7 cellular contexts compared by ENCODE assay signal in the genomic region with DNA sequence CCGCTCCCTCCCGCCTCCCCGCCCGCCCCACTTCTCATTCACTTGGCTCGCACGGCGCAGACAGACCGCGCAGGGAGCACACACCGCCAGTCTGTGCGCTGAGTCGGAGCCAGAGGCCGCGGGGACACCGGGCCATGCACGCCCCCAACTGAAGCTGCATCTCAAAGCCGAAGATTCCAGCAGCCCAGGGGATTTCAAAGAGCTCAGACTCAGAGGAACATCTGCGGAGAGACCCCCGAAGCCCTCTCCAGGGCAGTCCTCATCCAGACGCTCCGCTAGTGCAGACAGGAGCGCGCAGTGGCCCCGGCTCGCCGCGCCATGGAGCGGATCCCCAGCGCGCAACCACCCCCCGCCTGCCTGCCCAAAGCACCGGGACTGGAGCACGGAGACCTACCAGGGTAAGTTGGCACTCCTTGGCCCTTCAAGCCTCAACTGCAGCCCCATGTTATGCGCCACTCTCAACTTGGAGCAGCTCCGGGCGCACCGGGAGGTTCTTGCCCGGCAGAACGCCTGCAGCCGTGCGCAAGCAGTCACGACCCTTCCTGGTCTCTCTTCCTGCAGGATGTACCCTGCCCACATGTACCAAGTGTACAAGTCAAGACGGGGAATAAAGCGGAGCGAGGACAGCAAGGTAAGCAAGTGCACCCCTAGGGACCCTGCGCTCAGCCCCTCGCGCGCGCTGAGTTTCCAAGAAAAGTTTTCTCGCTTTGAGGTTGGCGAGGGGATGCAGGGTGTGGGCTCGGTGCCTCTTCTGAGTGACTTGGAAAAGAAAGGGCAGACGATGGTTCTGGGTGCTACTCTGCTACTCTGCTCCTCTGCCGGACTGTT. TPM values are rescaled to one million over a fixed set of nuclear protein-coding genes. Genes with fewer than 3 reads are reported as not detected.
DNase-seq lines count a peak whose midpoint lies in the region; ATAC-seq, FAIRE-seq and TF ChIP-seq lines count a peak whose summit lies in the region.

A gene (plus strand): TSS at position 37 of the 828 bp plus-strand sequence. CDS start 282 bp downstream, at position 319.

- H3K27ac ChIP-seq in HCT116 (ENCODE audit: low read depth, low read length), result peak within 1 kb of the TSS; percentile 91
- peak within 1 kb of the TSS; percentile 92 for H3K27ac ChIP-seq in cingulate gyrus (ENCODE audit: low read depth, low read length)
- peak within 1 kb of the TSS; percentile 100 for H3K27ac ChIP-seq in HepG2 (ENCODE audit: extremely low read length, insufficient read depth, low read length)
- H3K27ac ChIP-seq in stomach smooth muscle (ENCODE audit: low read length), result peak within 1 kb of the TSS; percentile 98

- peaks cover 12% of the 10 kb centered on the region; the same call in 1 of the 2 replicates for H4K20me1 ChIP-seq in HCT116 (ENCODE audit: insufficient read depth)
- H4K20me1 ChIP-seq in HepG2 (ENCODE audit: insufficient read depth, low read length), result peaks cover 40% of the 10 kb centered on the region

- H3K79me2 ChIP-seq in HCT116 (ENCODE audit: insufficient read depth, low read length) (peaks cover 42% of the 10 kb centered on the region), HepG2 (ENCODE audit: insufficient read depth, low read length) (peaks cover 51% of the 10 kb centered on the region)

- no peak for TF ChIP-seq CTCF in HCT116 (IDR thresholded peaks at IDR 0.05 in 2 of 3, conservative IDR thresholded peaks at IDR 0.05 in 1 of 3; ENCODE audit: borderline replicate concordance in 1 of 3, insufficient read depth in 1 of 3, low read depth in 2 of 3, low read length in 2 of 3)
- no peak for TF ChIP-seq CTCF in HepG2 (CRISPR knock-in tag; IDR thresholded peaks at IDR 0.05)

- FAIRE-seq in HepG2 (lab: Jason Lieb, UNC), result no peak

- DNase-seq in HCT116 (ENCODE audit: low read depth, low spot score) (no peak), OCI-M1 (lab: John Stamatoyannopoulos, UW) (peak; percentile 84), HepG2 (ENCODE audit: low spot score) (no peak), T1000 (lab: John Stamatoyannopoulos, UW) (no peak)

- BruUV-seq in HCT116 (replicated peaks; lab: Mats Ljungman, UMichigan) (TSS peak; percentile 47), HepG2 (replicated peaks; lab: Mats Ljungman, UMichigan) (TSS peak; percentile 47)

- H3K4me3 ChIP-seq in HCT116 (replicated peaks in 1 of 2; ENCODE audit: low read depth in 1 of 2, low read length in 2 of 2) (peak within 1 kb of the TSS; percentile 72 to 87), HepG2 (replicated peaks in 1 of 3; ENCODE audit: insufficient read depth in 1 of 3, low read depth in 2 of 3, low read length in 3 of 3) (peak within 1 kb of the TSS; percentile 89 to 99 (median 95)), stomach smooth muscle (ENCODE audit: low read length in 2 of 2) (peak within 1 kb of the TSS; percentile 93 to 98)

- TF ChIP-seq EP300 in HepG2 (IDR thresholded peaks at IDR 0.05; ENCODE audit: low read depth in 2 of 2, low read length in 2 of 2) (no peak), HepG2 (CRISPR knock-in tag; IDR thresholded peaks at IDR 0.05; ENCODE audit: borderline replicate concordance) (no peak)

- no peaks in the 10 kb centered on the region for H3K9me3 ChIP-seq in HCT116 (ENCODE audit: control insufficient read depth in 1 of 2, insufficient read depth in 1 of 2, low read depth in 1 of 2, low read length in 2 of 2)
- H3K9me3 ChIP-seq in HepG2 (ENCODE audit: low read length), result no peaks in the 10 kb centered on the region
- H3K9me3 ChIP-seq in stomach smooth muscle (ENCODE audit: control insufficient read depth in 2 of 2, low read length in 2 of 2), result no peaks in the 10 kb centered on the region

- CTCF ChIA-PET in HCT116 (lab: Charles Lee) (interaction anchor here (0.8 to 4.7 kb wide), 17 partner anchors 8 to 268 kb away, joined by 3 to 59 read pairs (median 4); no protein-coding TSS in a partner anchor), HepG2 (lab: Yijun Ruan, JAX; ENCODE audit: low intra/inter-chr PET ratio, low total read pairs) (interaction anchor here (0.6 to 0.9 kb wide), 2 partner anchors 257 to 260 kb away, joined by 3 read pairs; no protein-coding TSS in a partner anchor)

- TF ChIP-seq RAD21 in HCT116 (IDR thresholded peaks at IDR 0.05; ENCODE audit: low read depth) (no peak), HepG2 (CRISPR knock-in tag; IDR thresholded peaks at IDR 0.05) (no peak)

- 3% methylated on average over 21 of the region's 55 CpGs for WGBS in HepG2 (ENCODE audit: low lambda C conversion rate)

- H3K4me2 ChIP-seq in HCT116 (ENCODE audit: low read length) (peak within 1 kb of the TSS; percentile 90), HepG2 (ENCODE audit: low read depth, low read length) (peak within 1 kb of the TSS; percentile 97)

- H2AFZ ChIP-seq in HCT116 (ENCODE audit: low read depth, low read length, poor library complexity, severe bottlenecking) (no peak within 1 kb of the TSS), HepG2 (ENCODE audit: low read length) (no peak within 1 kb of the TSS)

- intact Hi-C loops in HCT116 (cut with micrococcal nuclease) (loop anchor here (5.0 kb wide), 3 partner anchors 152 to 322 kb away; a partner anchor contains a TSS), HepG2 (cut with micrococcal nuclease; ENCODE audit: unreplicated experiment) (loop anchor here (5.0 to 10.0 kb wide), 2 partner anchors 143 to 205 kb away; a partner anchor contains a TSS)

- H3K36me3 ChIP-seq in HCT116 (ENCODE audit: control insufficient read depth in 1 of 2, insufficient read depth in 2 of 2, low read length in 2 of 2) (peaks cover 8 to 31% of the 10 kb centered on the region in 2 experiments; a peak in 3 of 4 replicates), HepG2 (replicated peaks in 1 of 2; ENCODE audit: control insufficient read depth in 1 of 2, insufficient read depth in 2 of 2, low read length in 2 of 2) (peaks cover 9 to 31% of the 10 kb centered on the region in 2 experiments), stomach smooth muscle (ENCODE audit: control insufficient read depth in 2 of 2, insufficient read depth in 2 of 2, low read length in 2 of 2) (peaks cover 17 to 26% of the 10 kb centered on the region in 2 donors)

- in situ Hi-C loops in HepG2 (cut with HindIII; ENCODE audit: extremely low pct_ligation_motif_present, low pct_unique_long_range_greater_than_20kb), result no loop called here

- RAD21 ChIA-PET in HCT116 (lab: Charles Lee; ENCODE audit: low non-redundant PET in 1 of 2, low total read pairs in 2 of 2, uncharacterized antibody in 2 of 2, unreplicated experiment in 2 of 2), result interaction anchor here (0.8 to 1.6 kb wide), 9 partner anchors 7 to 268 kb away, joined by 3 to 6 read pairs (median 4); no protein-coding TSS in a partner anchor

- TF ChIP-seq POLR2A in GM18505 (IDR thresholded peaks at IDR 0.05; ENCODE audit: borderline replicate concordance, extremely low read depth, insufficient read depth, insufficient read length) (peak; percentile 84), HCT116 (IDR thresholded peaks at IDR 0.05; ENCODE audit: borderline replicate concordance, extremely low read depth, insufficient read depth, insufficient read length) (no peak), HepG2 (IDR thresholded peaks at IDR 0.05; ENCODE audit: insufficient read depth in 1 of 2, low read depth in 2 of 2, low read length in 2 of 2) (no peak; a peak in 1 of 4 replicates)

- H3K9ac ChIP-seq in HCT116 (ENCODE audit: low read length) (peak within 1 kb of the TSS; percentile 96), HepG2 (ENCODE audit: insufficient read depth, low read depth, low read length) (peak within 1 kb of the TSS; percentile 89), stomach smooth muscle (ENCODE audit: low read length in 2 of 2) (peak within 1 kb of the TSS; percentile 93 to 97)

- H3K27me3 ChIP-seq in HCT116 (ENCODE audit: insufficient read depth, low read length), result no peaks in the 10 kb centered on the region
- no peaks in the 10 kb centered on the region; a peak in 1 of 5 replicates for H3K27me3 ChIP-seq in HepG2 (ENCODE audit: control insufficient read depth in 1 of 2, insufficient read depth in 2 of 2, low read length in 2 of 2)
- H3K27me3 ChIP-seq in stomach smooth muscle (ENCODE audit: control insufficient read depth in 1 of 2, insufficient read depth in 2 of 2, low read length in 2 of 2), result no peaks in the 10 kb centered on the region

- ATAC-seq in GM18505 (IDR thresholded peaks at IDR 0.05; ENCODE audit: unreplicated experiment) (no peak), HCT116 (peak; percentile 40), HepG2 (peak; percentile 55)

- POLR2A ChIA-PET in HCT116 (lab: Charles Lee), result interaction anchor here (0.8 to 5.1 kb wide), 10 partner anchors 7 to 259 kb away, joined by 3 to 39 read pairs (median 4); no protein-coding TSS in a partner anchor
- POLR2A ChIA-PET in HepG2 (lab: Yijun Ruan, JAX), result interaction anchor here (1.1 to 3.8 kb wide), 9 partner anchors 15 to 228 kb away, joined by 3 to 20 read pairs (median 4); no protein-coding TSS in a partner anchor

- no peaks in the 10 kb centered on the region for H3K9me2 ChIP-seq in HCT116 (ENCODE audit: insufficient read depth)

- H3K4me1 ChIP-seq in HCT116 (ENCODE audit: control insufficient read depth in 1 of 2, insufficient read depth in 2 of 2, low read length in 2 of 2) (peaks cover 56 to 76% of the 10 kb centered on the region in 2 experiments), HepG2 (ENCODE audit: insufficient read depth, low read length) (peaks cover 44% of the 10 kb centered on the region), stomach smooth muscle (ENCODE audit: control insufficient read depth, insufficient read depth, low read length) (peaks cover 42% of the 10 kb centered on the region)

RNA-seq across cellular contexts. Expression of the gene that starts here (rescaled TPM):
- total RNA-seq in HCT116 (2021; ENCODE audit: unreplicated experiment), result 81.6 TPM
- polyA plus RNA-seq in HCT116 (2012), result 129 and 166 TPM in 2 replicates
- total RNA-seq in HepG2 (2016; rRNA removed; fragmentation: Illumina TruSeq; extraction: Trizol), result 1.8 and 2.6 TPM in 2 replicates
- 0.44 and 0.61 TPM in 2 replicates for total RNA-seq in HepG2 (2016; cell fraction: cytosol; rRNA removed; fragmentation: Illumina TruSeq; extraction: Trizol; ENCODE audit: low read depth)
- 2.3 and 2.7 TPM in 2 replicates for total RNA-seq in HepG2 (2016; cell fraction: insoluble cytoplasmic fraction; rRNA removed; fragmentation: Illumina TruSeq; extraction: Trizol)
- total RNA-seq in HepG2 (2016; cell fraction: membrane; rRNA removed; fragmentation: Illumina TruSeq; extraction: Trizol), result 1.5 TPM in 2 replicates
- total RNA-seq in HepG2 (2016; cell fraction: nucleus; rRNA removed; fragmentation: Illumina TruSeq; extraction: Trizol), result 3.0 and 4.3 TPM in 2 replicates
- polyA plus RNA-seq in HepG2 (2011; rRNA removed), result 51.0 and 60.0 TPM in 2 replicates
- 29.3 and 36.0 TPM in 2 replicates for polyA plus RNA-seq in HepG2 (2011; cell fraction: cytosol; rRNA removed)
- 35.5 and 51.8 TPM in 2 replicates for polyA plus RNA-seq in HepG2 (2011; cell fraction: nucleus; rRNA removed)
- 145 and 159 TPM in 2 replicates for polyA plus RNA-seq in HepG2 (2012)
- polyA plus RNA-seq in HepG2 (2016; cell fraction: cytosol; fragmentation: Illumina TruSeq; extraction: Trizol; ENCODE audit: low read depth), result 0.21 and 0.42 TPM in 2 replicates
- 3.5 and 4.1 TPM in 2 replicates for polyA plus RNA-seq in HepG2 (2016; cell fraction: insoluble cytoplasmic fraction; fragmentation: Illumina TruSeq; extraction: Trizol; ENCODE audit: low read depth)
- polyA plus RNA-seq in HepG2 (2016; cell fraction: membrane; fragmentation: Illumina TruSeq; extraction: Trizol; ENCODE audit: low read depth), result 0.93 and 1.1 TPM in 2 replicates
- 5.9 and 7.0 TPM in 2 replicates for polyA plus RNA-seq in HepG2 (2016; cell fraction: nucleus; fragmentation: Illumina TruSeq; extraction: Trizol; ENCODE audit: insufficient read depth, low read depth)
- 17.6 and 68.5 TPM in 2 replicates for polyA minus RNA-seq in HepG2 (2011; rRNA and poly(A)+ RNA removed; ENCODE audit: low replicate concordance)
- polyA minus RNA-seq in HepG2 (2011; cell fraction: cytosol; rRNA and poly(A)+ RNA removed), result 59.1 and 63.2 TPM in 2 replicates
- polyA minus RNA-seq in HepG2 (2011; cell fraction: nucleus; rRNA and poly(A)+ RNA removed), result 23.0 and 31.6 TPM in 2 replicates

Comparison
In these comparisons a context has a peak if more than half of its experiments do, and no peak if none do; other contexts are left out.
1. RNA of the gene that starts here (total RNA-seq): 81.6 TPM in HCT116 (single experiment); 0.44 to 4.3 TPM in HepG2; every median in the first group is over 10 times any median in the second.
2. Peak in every context shown above with its lines, with median percentiles within 50 percentile points of each other: H3K27ac ChIP-seq, H3K4me3 ChIP-seq and H3K9ac ChIP-seq.